Comparison of ENCODE assay signal across 1 cellular context in the genomic region with DNA sequence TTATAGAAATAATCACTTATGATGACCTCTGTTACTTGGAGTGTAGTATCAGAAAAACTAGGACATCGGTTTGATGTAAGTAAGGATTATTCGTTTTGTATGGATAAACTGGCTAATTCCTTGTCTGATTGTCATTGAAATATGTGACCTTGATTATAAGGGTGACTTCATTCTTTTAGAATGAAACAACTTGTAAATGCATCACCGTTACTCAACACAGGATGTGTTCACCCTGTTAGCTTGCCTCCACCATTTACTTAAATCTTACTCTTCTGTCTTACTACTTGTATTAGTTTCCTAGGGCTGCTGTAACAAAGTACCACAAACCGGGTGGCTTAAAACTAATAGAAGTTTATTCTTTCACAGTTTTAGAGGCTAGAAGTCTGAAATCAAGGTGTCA.
TF ChIP-seq lines count a peak whose summit lies in the region.

No MANE protein-coding gene starts in this region.

TF ChIP-seq in IMR-90, 13 proteins besides CTCF, POLR2A, EP300 and RAD21:
- no peak for TF ChIP-seq SMC3 (IDR thresholded peaks at IDR 0.05; ENCODE audit: low read depth, low read length)
- peak; percentile 61 for TF ChIP-seq CEBPB (IDR thresholded peaks at IDR 0.05; ENCODE audit: low read depth, low read length)
TF ChIP-seq in IMR-90: peak in this region for 1.
